Comparison of ENCODE assay signal across 1 cellular context in the genomic region with DNA sequence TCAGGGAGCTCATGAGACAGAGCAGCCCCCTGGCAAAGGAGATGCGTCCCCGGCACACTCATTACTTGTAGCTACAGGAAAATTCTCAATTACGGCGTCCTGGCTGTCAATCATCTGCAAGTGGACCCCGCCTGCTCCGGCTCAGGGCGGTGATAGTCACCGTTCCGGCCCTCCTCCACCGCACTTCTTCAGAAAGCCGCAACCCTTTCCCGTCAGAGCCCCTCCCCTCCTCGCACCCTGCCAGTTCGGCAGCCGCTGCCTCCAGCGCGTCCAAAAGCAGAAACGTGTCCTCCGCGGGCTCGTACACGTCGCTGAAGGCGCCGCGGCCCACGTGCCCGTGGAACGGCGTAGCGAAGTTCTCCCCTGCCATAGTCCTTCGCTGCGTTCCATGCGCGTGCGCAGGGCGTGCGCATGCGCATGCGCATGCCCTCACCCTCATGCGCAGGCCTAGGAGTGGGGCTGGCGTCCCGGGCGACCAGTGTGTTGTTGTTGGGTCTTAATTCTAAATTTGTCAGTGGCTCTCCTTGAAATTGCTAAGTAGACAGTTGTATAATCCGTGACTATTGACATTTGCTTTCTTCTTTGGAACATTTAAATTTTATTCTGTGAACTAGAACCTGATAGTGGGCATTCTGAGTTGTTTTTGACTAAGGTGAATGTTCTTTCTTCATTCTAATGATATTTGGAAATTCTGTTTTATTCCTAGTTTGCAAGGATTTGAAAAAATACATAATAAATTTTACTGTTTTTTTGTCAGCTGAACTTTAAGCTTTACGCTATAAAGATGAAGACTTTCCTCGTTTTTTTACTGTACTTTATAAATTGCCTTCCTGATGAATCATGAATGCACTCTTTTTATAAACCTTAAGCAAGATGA.
TF ChIP-seq lines count a peak whose summit lies in the region.

No MANE protein-coding gene starts in this region.

TF ChIP-seq in HepG2, 621 proteins besides CTCF, POLR2A, EP300 and RAD21 (continued from another document and continues in another):
- peak; percentile 82; the same call in 1 of the 2 replicates for TF ChIP-seq ZSCAN22 (CRISPR knock-in tag; IDR thresholded peaks at IDR 0.05)
- TF ChIP-seq, protein P1, sequence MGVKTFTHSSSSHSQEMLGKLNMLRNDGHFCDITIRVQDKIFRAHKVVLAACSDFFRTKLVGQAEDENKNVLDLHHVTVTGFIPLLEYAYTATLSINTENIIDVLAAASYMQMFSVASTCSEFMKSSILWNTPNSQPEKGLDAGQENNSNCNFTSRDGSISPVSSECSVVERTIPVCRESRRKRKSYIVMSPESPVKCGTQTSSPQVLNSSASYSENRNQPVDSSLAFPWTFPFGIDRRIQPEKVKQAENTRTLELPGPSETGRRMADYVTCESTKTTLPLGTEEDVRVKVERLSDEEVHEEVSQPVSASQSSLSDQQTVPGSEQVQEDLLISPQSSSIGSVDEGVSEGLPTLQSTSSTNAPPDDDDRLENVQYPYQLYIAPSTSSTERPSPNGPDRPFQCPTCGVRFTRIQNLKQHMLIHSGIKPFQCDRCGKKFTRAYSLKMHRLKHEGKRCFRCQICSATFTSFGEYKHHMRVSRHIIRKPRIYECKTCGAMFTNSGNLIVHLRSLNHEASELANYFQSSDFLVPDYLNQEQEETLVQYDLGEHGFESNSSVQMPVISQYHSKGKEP (CRISPR knock-in tag; IDR thresholded peaks at IDR 0.05) = no peak
- 0 out of 2 replicates have a peak, but pooled peaks have one; percentile 78 for TF ChIP-seq JUNB (CRISPR knock-in tag; IDR thresholded peaks at IDR 0.05; ENCODE audit: borderline replicate concordance)
- peak; percentile 97; the same call in 1 of the 2 replicates for TF ChIP-seq ZBTB8A (CRISPR knock-in tag; IDR thresholded peaks at IDR 0.05; ENCODE audit: borderline replicate concordance, low read depth)
- peak; percentile 96 for TF ChIP-seq ZNF816 (CRISPR knock-in tag; IDR thresholded peaks at IDR 0.05; ENCODE audit: borderline replicate concordance)
- peak; percentile 93 for TF ChIP-seq ZNF224 (CRISPR knock-in tag; IDR thresholded peaks at IDR 0.05)
- peak; percentile 32 for TF ChIP-seq SKI (IDR thresholded peaks at IDR 0.05; ENCODE audit: partially characterized antibody)
- TF ChIP-seq, protein P2, sequence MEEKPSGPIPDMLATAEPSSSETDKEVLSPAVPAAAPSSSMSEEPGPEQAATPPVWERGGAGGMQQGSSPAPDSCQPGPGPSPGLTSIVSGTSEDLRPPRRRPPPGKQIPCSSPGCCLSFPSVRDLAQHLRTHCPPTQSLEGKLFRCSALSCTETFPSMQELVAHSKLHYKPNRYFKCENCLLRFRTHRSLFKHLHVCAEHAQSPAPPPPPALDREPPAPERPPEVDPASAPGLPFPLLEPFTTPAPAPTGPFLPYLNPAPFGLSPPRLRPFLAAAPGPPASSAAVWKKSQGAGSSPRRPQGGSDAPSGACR (CRISPR knock-in tag; IDR thresholded peaks at IDR 0.05) = peak; percentile 91
- TF ChIP-seq ZNF781 (CRISPR knock-in tag; IDR thresholded peaks at IDR 0.05; ENCODE audit: borderline replicate concordance, not compliant biosample characterization) = peak; percentile 99
- TF ChIP-seq ZNF382 (CRISPR knock-in tag; IDR thresholded peaks at IDR 0.05; ENCODE audit: borderline replicate concordance) = no peak
- TF ChIP-seq ZNF746 (CRISPR knock-in tag; IDR thresholded peaks at IDR 0.05) = peak; percentile 91; the same call in 1 of the 2 replicates
- TF ChIP-seq, protein P3, sequence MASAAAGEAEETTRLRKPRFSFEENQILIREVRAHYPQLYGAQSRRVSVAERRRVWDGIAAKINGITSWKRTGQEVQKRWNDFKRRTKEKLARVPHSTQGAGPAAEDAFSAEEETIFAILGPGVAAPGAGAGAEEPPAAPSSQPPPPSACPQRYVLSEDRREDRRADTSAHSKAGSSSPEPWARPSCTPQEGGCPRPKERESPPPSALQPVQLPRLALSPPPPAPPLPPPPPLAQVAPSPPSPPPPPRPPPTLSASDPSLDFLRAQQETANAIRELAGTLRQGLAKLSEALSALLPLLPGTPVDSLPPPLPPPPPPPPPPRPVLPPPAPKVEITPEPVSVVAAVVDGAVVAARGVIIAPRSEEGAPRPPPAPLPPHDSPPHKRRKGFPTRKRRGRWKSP (CRISPR knock-in tag; IDR thresholded peaks at IDR 0.05) = peak; percentile 94
- peak; percentile 76 for TF ChIP-seq NR2C2 (CRISPR knock-in tag; IDR thresholded peaks at IDR 0.05; ENCODE audit: borderline replicate concordance)
- no peak for TF ChIP-seq MBD4 (IDR thresholded peaks at IDR 0.05; ENCODE audit: borderline replicate concordance, low read length)
- TF ChIP-seq, protein P4, sequence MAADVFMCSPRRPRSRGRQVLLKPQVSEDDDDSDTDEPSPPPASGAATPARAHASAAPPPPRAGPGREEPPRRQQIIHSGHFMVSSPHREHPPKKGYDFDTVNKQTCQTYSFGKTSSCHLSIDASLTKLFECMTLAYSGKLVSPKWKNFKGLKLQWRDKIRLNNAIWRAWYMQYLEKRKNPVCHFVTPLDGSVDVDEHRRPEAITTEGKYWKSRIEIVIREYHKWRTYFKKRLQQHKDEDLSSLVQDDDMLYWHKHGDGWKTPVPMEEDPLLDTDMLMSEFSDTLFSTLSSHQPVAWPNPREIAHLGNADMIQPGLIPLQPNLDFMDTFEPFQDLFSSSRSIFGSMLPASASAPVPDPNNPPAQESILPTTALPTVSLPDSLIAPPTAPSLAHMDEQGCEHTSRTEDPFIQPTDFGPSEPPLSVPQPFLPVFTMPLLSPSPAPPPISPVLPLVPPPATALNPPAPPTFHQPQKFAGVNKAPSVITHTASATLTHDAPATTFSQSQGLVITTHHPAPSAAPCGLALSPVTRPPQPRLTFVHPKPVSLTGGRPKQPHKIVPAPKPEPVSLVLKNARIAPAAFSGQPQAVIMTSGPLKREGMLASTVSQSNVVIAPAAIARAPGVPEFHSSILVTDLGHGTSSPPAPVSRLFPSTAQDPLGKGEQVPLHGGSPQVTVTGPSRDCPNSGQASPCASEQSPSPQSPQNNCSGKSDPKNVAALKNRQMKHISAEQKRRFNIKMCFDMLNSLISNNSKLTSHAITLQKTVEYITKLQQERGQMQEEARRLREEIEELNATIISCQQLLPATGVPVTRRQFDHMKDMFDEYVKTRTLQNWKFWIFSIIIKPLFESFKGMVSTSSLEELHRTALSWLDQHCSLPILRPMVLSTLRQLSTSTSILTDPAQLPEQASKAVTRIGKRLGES (CRISPR knock-in tag; IDR thresholded peaks at IDR 0.05; ENCODE audit: borderline replicate concordance) = peak; percentile 76; the same call in 1 of the 2 replicates
- TF ChIP-seq ZNF496 (CRISPR knock-in tag; IDR thresholded peaks at IDR 0.05; ENCODE audit: insufficient replicate concordance) = peak; percentile 24
- peak; percentile 94 for TF ChIP-seq KAT8 (CRISPR knock-in tag; IDR thresholded peaks at IDR 0.05)
- TF ChIP-seq, protein P5, sequence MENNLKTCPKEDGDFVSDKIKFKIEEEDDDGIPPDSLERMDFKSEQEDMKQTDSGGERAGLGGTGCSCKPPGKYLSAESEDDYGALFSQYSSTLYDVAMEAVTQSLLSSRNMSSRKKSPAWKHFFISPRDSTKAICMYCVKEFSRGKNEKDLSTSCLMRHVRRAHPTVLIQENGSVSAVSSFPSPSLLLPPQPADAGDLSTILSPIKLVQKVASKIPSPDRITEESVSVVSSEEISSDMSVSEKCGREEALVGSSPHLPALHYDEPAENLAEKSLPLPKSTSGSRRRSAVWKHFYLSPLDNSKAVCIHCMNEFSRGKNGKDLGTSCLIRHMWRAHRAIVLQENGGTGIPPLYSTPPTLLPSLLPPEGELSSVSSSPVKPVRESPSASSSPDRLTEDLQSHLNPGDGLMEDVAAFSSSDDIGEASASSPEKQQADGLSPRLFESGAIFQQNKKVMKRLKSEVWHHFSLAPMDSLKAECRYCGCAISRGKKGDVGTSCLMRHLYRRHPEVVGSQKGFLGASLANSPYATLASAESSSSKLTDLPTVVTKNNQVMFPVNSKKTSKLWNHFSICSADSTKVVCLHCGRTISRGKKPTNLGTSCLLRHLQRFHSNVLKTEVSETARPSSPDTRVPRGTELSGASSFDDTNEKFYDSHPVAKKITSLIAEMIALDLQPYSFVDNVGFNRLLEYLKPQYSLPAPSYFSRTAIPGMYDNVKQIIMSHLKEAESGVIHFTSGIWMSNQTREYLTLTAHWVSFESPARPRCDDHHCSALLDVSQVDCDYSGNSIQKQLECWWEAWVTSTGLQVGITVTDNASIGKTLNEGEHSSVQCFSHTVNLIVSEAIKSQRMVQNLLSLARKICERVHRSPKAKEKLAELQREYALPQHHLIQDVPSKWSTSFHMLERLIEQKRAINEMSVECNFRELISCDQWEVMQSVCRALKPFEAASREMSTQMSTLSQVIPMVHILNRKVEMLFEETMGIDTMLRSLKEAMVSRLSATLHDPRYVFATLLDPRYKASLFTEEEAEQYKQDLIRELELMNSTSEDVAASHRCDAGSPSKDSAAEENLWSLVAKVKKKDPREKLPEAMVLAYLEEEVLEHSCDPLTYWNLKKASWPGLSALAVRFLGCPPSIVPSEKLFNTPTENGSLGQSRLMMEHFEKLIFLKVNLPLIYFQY (CRISPR knock-in tag; IDR thresholded peaks at IDR 0.05; ENCODE audit: borderline replicate concordance) = peak; percentile 55
- TF ChIP-seq, protein P6, sequence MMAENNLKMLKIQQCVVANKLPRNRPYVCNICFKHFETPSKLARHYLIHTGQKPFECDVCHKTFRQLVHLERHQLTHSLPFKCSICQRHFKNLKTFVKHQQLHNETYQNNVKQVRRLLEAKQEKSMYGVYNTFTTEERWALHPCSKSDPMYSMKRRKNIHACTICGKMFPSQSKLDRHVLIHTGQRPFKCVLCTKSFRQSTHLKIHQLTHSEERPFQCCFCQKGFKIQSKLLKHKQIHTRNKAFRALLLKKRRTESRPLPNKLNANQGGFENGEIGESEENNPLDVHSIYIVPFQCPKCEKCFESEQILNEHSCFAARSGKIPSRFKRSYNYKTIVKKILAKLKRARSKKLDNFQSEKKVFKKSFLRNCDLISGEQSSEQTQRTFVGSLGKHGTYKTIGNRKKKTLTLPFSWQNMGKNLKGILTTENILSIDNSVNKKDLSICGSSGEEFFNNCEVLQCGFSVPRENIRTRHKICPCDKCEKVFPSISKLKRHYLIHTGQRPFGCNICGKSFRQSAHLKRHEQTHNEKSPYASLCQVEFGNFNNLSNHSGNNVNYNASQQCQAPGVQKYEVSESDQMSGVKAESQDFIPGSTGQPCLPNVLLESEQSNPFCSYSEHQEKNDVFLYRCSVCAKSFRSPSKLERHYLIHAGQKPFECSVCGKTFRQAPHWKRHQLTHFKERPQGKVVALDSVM (CRISPR knock-in tag; IDR thresholded peaks at IDR 0.05) = peak; percentile 42; the same call in 1 of the 2 replicates
- TF ChIP-seq NFYC (CRISPR knock-in tag; IDR thresholded peaks at IDR 0.05) = peak; percentile 54
- peak; percentile 96; the same call in 1 of the 2 replicates for TF ChIP-seq ZNF337 (CRISPR knock-in tag; IDR thresholded peaks at IDR 0.05; ENCODE audit: borderline replicate concordance, low read depth)
- TF ChIP-seq ASH2L (IDR thresholded peaks at IDR 0.05; ENCODE audit: insufficient read length, low read depth, low read length) = peak; percentile 96
- TF ChIP-seq, protein P7, sequence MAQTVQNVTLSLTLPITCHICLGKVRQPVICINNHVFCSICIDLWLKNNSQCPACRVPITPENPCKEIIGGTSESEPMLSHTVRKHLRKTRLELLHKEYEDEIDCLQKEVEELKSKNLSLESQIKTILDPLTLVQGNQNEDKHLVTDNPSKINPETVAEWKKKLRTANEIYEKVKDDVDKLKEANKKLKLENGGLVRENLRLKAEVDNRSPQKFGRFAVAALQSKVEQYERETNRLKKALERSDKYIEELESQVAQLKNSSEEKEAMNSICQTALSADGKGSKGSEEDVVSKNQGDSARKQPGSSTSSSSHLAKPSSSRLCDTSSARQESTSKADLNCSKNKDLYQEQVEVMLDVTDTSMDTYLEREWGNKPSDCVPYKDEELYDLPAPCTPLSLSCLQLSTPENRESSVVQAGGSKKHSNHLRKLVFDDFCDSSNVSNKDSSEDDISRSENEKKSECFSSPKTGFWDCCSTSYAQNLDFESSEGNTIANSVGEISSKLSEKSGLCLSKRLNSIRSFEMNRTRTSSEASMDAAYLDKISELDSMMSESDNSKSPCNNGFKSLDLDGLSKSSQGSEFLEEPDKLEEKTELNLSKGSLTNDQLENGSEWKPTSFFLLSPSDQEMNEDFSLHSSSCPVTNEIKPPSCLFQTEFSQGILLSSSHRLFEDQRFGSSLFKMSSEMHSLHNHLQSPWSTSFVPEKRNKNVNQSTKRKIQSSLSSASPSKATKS (CRISPR knock-in tag; IDR thresholded peaks at IDR 0.05) = peak; percentile 88; the same call in 1 of the 2 replicates
- peak; percentile 88 for TF ChIP-seq TAF1 (CRISPR knock-in tag; IDR thresholded peaks at IDR 0.05)
- TF ChIP-seq ATM (IDR thresholded peaks at IDR 0.05; ENCODE audit: borderline replicate concordance) = no peak
- TF ChIP-seq, protein P8, sequence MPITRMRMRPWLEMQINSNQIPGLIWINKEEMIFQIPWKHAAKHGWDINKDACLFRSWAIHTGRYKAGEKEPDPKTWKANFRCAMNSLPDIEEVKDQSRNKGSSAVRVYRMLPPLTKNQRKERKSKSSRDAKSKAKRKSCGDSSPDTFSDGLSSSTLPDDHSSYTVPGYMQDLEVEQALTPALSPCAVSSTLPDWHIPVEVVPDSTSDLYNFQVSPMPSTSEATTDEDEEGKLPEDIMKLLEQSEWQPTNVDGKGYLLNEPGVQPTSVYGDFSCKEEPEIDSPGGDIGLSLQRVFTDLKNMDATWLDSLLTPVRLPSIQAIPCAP (CRISPR knock-in tag; IDR thresholded peaks at IDR 0.05; ENCODE audit: low read depth) = peak; percentile 97; the same call in 1 of the 2 replicates
- TF ChIP-seq MAFG (CRISPR knock-in tag; IDR thresholded peaks at IDR 0.05) = no peak
- peak; percentile 82; the same call in 1 of the 2 replicates for TF ChIP-seq ZFP1 (CRISPR knock-in tag; IDR thresholded peaks at IDR 0.05)
- TF ChIP-seq, protein P9, sequence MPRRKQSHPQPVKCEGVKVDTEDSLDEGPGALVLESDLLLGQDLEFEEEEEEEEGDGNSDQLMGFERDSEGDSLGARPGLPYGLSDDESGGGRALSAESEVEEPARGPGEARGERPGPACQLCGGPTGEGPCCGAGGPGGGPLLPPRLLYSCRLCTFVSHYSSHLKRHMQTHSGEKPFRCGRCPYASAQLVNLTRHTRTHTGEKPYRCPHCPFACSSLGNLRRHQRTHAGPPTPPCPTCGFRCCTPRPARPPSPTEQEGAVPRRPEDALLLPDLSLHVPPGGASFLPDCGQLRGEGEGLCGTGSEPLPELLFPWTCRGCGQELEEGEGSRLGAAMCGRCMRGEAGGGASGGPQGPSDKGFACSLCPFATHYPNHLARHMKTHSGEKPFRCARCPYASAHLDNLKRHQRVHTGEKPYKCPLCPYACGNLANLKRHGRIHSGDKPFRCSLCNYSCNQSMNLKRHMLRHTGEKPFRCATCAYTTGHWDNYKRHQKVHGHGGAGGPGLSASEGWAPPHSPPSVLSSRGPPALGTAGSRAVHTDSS (CRISPR knock-in tag; conservative IDR thresholded peaks at IDR 0.05) = no peak
- peak; percentile 100 for TF ChIP-seq ZNF782 (CRISPR knock-in tag; IDR thresholded peaks at IDR 0.05; ENCODE audit: borderline replicate concordance)
- peak; percentile 98; the same call in 1 of the 2 replicates for TF ChIP-seq ZNF678 (CRISPR knock-in tag; IDR thresholded peaks at IDR 0.05)
- TF ChIP-seq JUND (CRISPR knock-in tag; IDR thresholded peaks at IDR 0.05) = 0 out of 2 replicates have a peak, but pooled peaks have one; percentile 63
- no peak for TF ChIP-seq SCMH1 (CRISPR knock-in tag; IDR thresholded peaks at IDR 0.05; ENCODE audit: borderline replicate concordance)
- TF ChIP-seq ZNF674 (CRISPR knock-in tag; IDR thresholded peaks at IDR 0.05; ENCODE audit: low read depth) = peak; percentile 91; the same call in 1 of the 2 replicates
- TF ChIP-seq KDM4B (CRISPR knock-in tag; IDR thresholded peaks at IDR 0.05) = peak; percentile 95
